23 cellular contexts compared by ENCODE assay signal in genomic region chr12:10989107-10989506, GRCh38. TPM values are rescaled to one million over a fixed set of nuclear protein-coding genes. Genes with fewer than 3 reads are reported as not detected.
DNase-seq lines count a peak whose midpoint lies in the region; ATAC-seq and TF ChIP-seq lines count a peak whose summit lies in the region.
"Had no signal": no experiment of that assay in that cellular context is flagged by ENCODE, and none has a peak within 500 bp of the region (broad histone marks: within the 10 kb centered on the region; RNA-seq: fewer than 3 reads in every experiment).

No MANE protein-coding gene starts in this region.

- no peak overlapping the region for H3K27ac Mint-ChIP-seq in activated CD8-positive, alpha-beta T cell treated with anti-CD3 and anti-CD28 coated beads for 36 hours
- H3K27ac Mint-ChIP-seq in activated CD8-positive, alpha-beta T cell treated with anti-CD3 and anti-CD28 coated beads, Interleukin-2, amount 10 ng/mL, durations not matched to agents 7 days and 5 days, result no peak overlapping the region
- no peak overlapping the region for H3K27ac Mint-ChIP-seq in activated naive CD8-positive, alpha-beta T cell treated with anti-CD3 and anti-CD28 coated beads, Interleukin-2, amount 50 U/mL, for 24 hours
- H3K27ac Mint-ChIP-seq in activated naive CD8-positive, alpha-beta T cell treated with anti-CD3 and anti-CD28 coated beads for 36 hours, result no peak overlapping the region
- H3K27ac Mint-ChIP-seq in stimulated activated effector memory CD8-positive, alpha-beta T cell treated with anti-CD3 and anti-CD28 coated beads, Interleukin-12 subunit alpha, Interleukin-12 subunit beta, amount 100 ng/mL, for 72 hours, result no peak overlapping the region
- H3K27ac Mint-ChIP-seq: CD4-positive, CD25-positive, alpha-beta regulatory T cell; CD8-positive, alpha-beta memory T cell had no signal

- intact Hi-C loops in activated CD8-positive, alpha-beta T cell treated with anti-CD3 and anti-CD28 coated beads for 36 hours (cut with micrococcal nuclease), result no loop called here

- peaks cover 31% of the 10 kb centered on the region for H3K36me3 Mint-ChIP-seq in activated CD8-positive, alpha-beta T cell treated with anti-CD3 and anti-CD28 coated beads for 36 hours (ENCODE audit: low read depth)
- H3K36me3 Mint-ChIP-seq in activated CD8-positive, alpha-beta T cell treated with anti-CD3 and anti-CD28 coated beads, Interleukin-2, amount 10 ng/mL, durations not matched to agents 7 days and 5 days (ENCODE audit: low read depth), result peaks cover 29% of the 10 kb centered on the region
- peaks cover 23% of the 10 kb centered on the region for H3K36me3 Mint-ChIP-seq in activated naive CD8-positive, alpha-beta T cell treated with anti-CD3 and anti-CD28 coated beads, Interleukin-2, amount 50 U/mL, for 24 hours (ENCODE audit: low read depth)
- peaks cover 26% of the 10 kb centered on the region for H3K36me3 Mint-ChIP-seq in activated naive CD8-positive, alpha-beta T cell treated with anti-CD3 and anti-CD28 coated beads for 36 hours
- H3K36me3 Mint-ChIP-seq in stimulated activated effector memory CD8-positive, alpha-beta T cell treated with anti-CD3 and anti-CD28 coated beads, Interleukin-12 subunit alpha, Interleukin-12 subunit beta, amount 100 ng/mL, for 72 hours, result no peaks in the 10 kb centered on the region

- peak; percentile 42 for ATAC-seq in activated CD8-positive, alpha-beta T cell treated with anti-CD3 and anti-CD28 coated beads for 36 hours
- ATAC-seq in activated CD8-positive, alpha-beta T cell treated with anti-CD3 and anti-CD28 coated beads, Interleukin-2, amount 10 ng/mL, durations not matched to agents 7 days and 5 days, result no peak
- peak; percentile 57 for ATAC-seq in activated naive CD8-positive, alpha-beta T cell treated with anti-CD3 and anti-CD28 coated beads, Interleukin-2, amount 50 U/mL, for 24 hours
- ATAC-seq in stimulated activated effector memory CD8-positive, alpha-beta T cell treated with anti-CD3 and anti-CD28 coated beads, Interleukin-12 subunit alpha, Interleukin-12 subunit beta, amount 100 ng/mL, for 72 hours, result peak; percentile 77
- ATAC-seq in GM18511 (IDR thresholded peaks at IDR 0.05; ENCODE audit: unreplicated experiment), result no peak
- ATAC-seq: GM12878 had no signal

- no peak for TF ChIP-seq CTCF in activated CD8-positive, alpha-beta T cell treated with anti-CD3 and anti-CD28 coated beads for 36 hours (IDR thresholded peaks at IDR 0.05)

- peaks cover 12% of the 10 kb centered on the region for H3K4me1 Mint-ChIP-seq in activated CD8-positive, alpha-beta T cell treated with anti-CD3 and anti-CD28 coated beads for 36 hours (ENCODE audit: low read depth)
- H3K4me1 Mint-ChIP-seq in activated CD8-positive, alpha-beta T cell treated with anti-CD3 and anti-CD28 coated beads, Interleukin-2, amount 10 ng/mL, durations not matched to agents 7 days and 5 days (ENCODE audit: low read depth), result no peaks in the 10 kb centered on the region
- H3K4me1 Mint-ChIP-seq in activated naive CD8-positive, alpha-beta T cell treated with anti-CD3 and anti-CD28 coated beads, Interleukin-2, amount 50 U/mL, for 24 hours, result peaks cover 17% of the 10 kb centered on the region
- H3K4me1 Mint-ChIP-seq in activated naive CD8-positive, alpha-beta T cell treated with anti-CD3 and anti-CD28 coated beads for 36 hours, result peaks cover 7% of the 10 kb centered on the region
- no peaks in the 10 kb centered on the region for H3K4me1 Mint-ChIP-seq in stimulated activated effector memory CD8-positive, alpha-beta T cell treated with anti-CD3 and anti-CD28 coated beads, Interleukin-12 subunit alpha, Interleukin-12 subunit beta, amount 100 ng/mL, for 72 hours

- no peak overlapping the region for H3K4me3 Mint-ChIP-seq in activated CD8-positive, alpha-beta T cell treated with anti-CD3 and anti-CD28 coated beads for 36 hours
- H3K4me3 Mint-ChIP-seq in activated CD8-positive, alpha-beta T cell treated with anti-CD3 and anti-CD28 coated beads, Interleukin-2, amount 10 ng/mL, durations not matched to agents 7 days and 5 days, result no peak overlapping the region
- H3K4me3 Mint-ChIP-seq in activated naive CD8-positive, alpha-beta T cell treated with anti-CD3 and anti-CD28 coated beads, Interleukin-2, amount 50 U/mL, for 24 hours, result no peak overlapping the region
- H3K4me3 Mint-ChIP-seq in activated naive CD8-positive, alpha-beta T cell treated with anti-CD3 and anti-CD28 coated beads for 36 hours, result no peak overlapping the region
- no peak overlapping the region for H3K4me3 Mint-ChIP-seq in stimulated activated effector memory CD8-positive, alpha-beta T cell treated with anti-CD3 and anti-CD28 coated beads, Interleukin-12 subunit alpha, Interleukin-12 subunit beta, amount 100 ng/mL, for 72 hours
- H3K4me3 Mint-ChIP-seq: CD4-positive, CD25-positive, alpha-beta regulatory T cell; CD8-positive, alpha-beta memory T cell had no signal

- DNase-seq in activated CD8-positive, alpha-beta T cell treated with anti-CD3 and anti-CD28 coated beads for 36 hours, result no peak
- no peak for DNase-seq in activated CD8-positive, alpha-beta T cell treated with anti-CD3 and anti-CD28 coated beads, Interleukin-2, amount 10 ng/mL, durations not matched to agents 7 days and 5 days
- DNase-seq in activated naive CD8-positive, alpha-beta T cell treated with anti-CD3 and anti-CD28 coated beads, Interleukin-2, amount 50 U/mL, for 24 hours, result no peak
- DNase-seq in activated naive CD8-positive, alpha-beta T cell treated with anti-CD3 and anti-CD28 coated beads for 36 hours, result no peak
- no peak for DNase-seq in stimulated activated effector memory CD8-positive, alpha-beta T cell treated with anti-CD3 and anti-CD28 coated beads, Interleukin-12 subunit alpha, Interleukin-12 subunit beta, amount 100 ng/mL, for 72 hours (ENCODE audit: low spot score in 2 of 2)
- no peak for DNase-seq in HT-29 (ENCODE audit: low spot score)
- DNase-seq: ACHN; BE2C; C1 segment of cervical spinal cord; CD4-positive, CD25-positive, alpha-beta regulatory T cell; CD8-positive, alpha-beta memory T cell; COR-L47; DMS 273 treated with DMSO at 0.1 percent for 48 hours; DMS53; DND-41; EL; GM23248; HCEC 1CT had no signal

- H3K27me3 Mint-ChIP-seq in activated CD8-positive, alpha-beta T cell treated with anti-CD3 and anti-CD28 coated beads for 36 hours, result peaks cover 6% of the 10 kb centered on the region
- peaks cover 9% of the 10 kb centered on the region for H3K27me3 Mint-ChIP-seq in activated CD8-positive, alpha-beta T cell treated with anti-CD3 and anti-CD28 coated beads, Interleukin-2, amount 10 ng/mL, durations not matched to agents 7 days and 5 days (ENCODE audit: low read depth)
- H3K27me3 Mint-ChIP-seq in activated naive CD8-positive, alpha-beta T cell treated with anti-CD3 and anti-CD28 coated beads, Interleukin-2, amount 50 U/mL, for 24 hours, result no peaks in the 10 kb centered on the region
- H3K27me3 Mint-ChIP-seq in activated naive CD8-positive, alpha-beta T cell treated with anti-CD3 and anti-CD28 coated beads for 36 hours, result peaks cover 4% of the 10 kb centered on the region
- H3K27me3 Mint-ChIP-seq: CD4-positive, CD25-positive, alpha-beta regulatory T cell had no signal

- CTCF ChIA-PET in activated CD8-positive, alpha-beta T cell treated with anti-CD3 and anti-CD28 coated beads for 36 hours (lab: Charles Lee), result no interaction called here
- CTCF ChIA-PET in activated CD8-positive, alpha-beta T cell treated with anti-CD3 and anti-CD28 coated beads, Interleukin-2, amount 10 ng/mL, durations not matched to agents 7 days and 5 days (lab: Charles Lee), result no interaction called here

- peaks cover 6% of the 10 kb centered on the region for H3K9me3 Mint-ChIP-seq in activated CD8-positive, alpha-beta T cell treated with anti-CD3 and anti-CD28 coated beads for 36 hours
- H3K9me3 Mint-ChIP-seq in activated CD8-positive, alpha-beta T cell treated with anti-CD3 and anti-CD28 coated beads, Interleukin-2, amount 10 ng/mL, durations not matched to agents 7 days and 5 days (ENCODE audit: insufficient read depth), result peaks cover 12% of the 10 kb centered on the region
- peaks cover 16% of the 10 kb centered on the region for H3K9me3 Mint-ChIP-seq in activated naive CD8-positive, alpha-beta T cell treated with anti-CD3 and anti-CD28 coated beads, Interleukin-2, amount 50 U/mL, for 24 hours
- H3K9me3 Mint-ChIP-seq in activated naive CD8-positive, alpha-beta T cell treated with anti-CD3 and anti-CD28 coated beads for 36 hours, result peaks cover 6% of the 10 kb centered on the region
- no peaks in the 10 kb centered on the region for H3K9me3 Mint-ChIP-seq in stimulated activated effector memory CD8-positive, alpha-beta T cell treated with anti-CD3 and anti-CD28 coated beads, Interleukin-12 subunit alpha, Interleukin-12 subunit beta, amount 100 ng/mL, for 72 hours

- POLR2A ChIA-PET in activated CD8-positive, alpha-beta T cell treated with anti-CD3 and anti-CD28 coated beads for 36 hours (lab: Charles Lee), result no interaction called here
- POLR2A ChIA-PET in activated CD8-positive, alpha-beta T cell treated with anti-CD3 and anti-CD28 coated beads, Interleukin-2, amount 10 ng/mL, durations not matched to agents 7 days and 5 days (lab: Charles Lee), result no interaction called here

RNA-seq across cellular contexts. Expression of gene TAS2R50, which starts 2.4 kb away (rescaled TPM):
- total RNA-seq in activated CD8-positive, alpha-beta T cell treated with anti-CD3 and anti-CD28 coated beads for 36 hours, result under 1 TPM in 1 of 2 experiments, not detected in 1; 0.63 TPM
- 1 to 10 TPM in 1 of 2 experiments, under 1 TPM in 1; 0.95 to 1.4 TPM for total RNA-seq in activated CD8-positive, alpha-beta T cell treated with anti-CD3 and anti-CD28 coated beads, Interleukin-2, amount 10 ng/mL, durations not matched to agents 7 days and 5 days
- total RNA-seq in activated naive CD8-positive, alpha-beta T cell treated with anti-CD3 and anti-CD28 coated beads for 36 hours, result under 1 TPM; 0.36 to 0.37 TPM
- total RNA-seq in HT-29 (2014; rRNA removed; shearing (Covaris generic)), result 0.26 and 0.99 TPM in 2 replicates
- total RNA-seq: A172, G401, H4 had no signal

RNA-seq across cellular contexts. Expression of gene TAS2R20, which starts 9.0 kb away (rescaled TPM):
- total RNA-seq in activated CD8-positive, alpha-beta T cell treated with anti-CD3 and anti-CD28 coated beads for 36 hours, result 1 to 10 TPM in 1 of 2 experiments, under 1 TPM in 1; 0.81 to 1.6 TPM
- 1 to 10 TPM; 1.9 to 2.2 TPM for total RNA-seq in activated CD8-positive, alpha-beta T cell treated with anti-CD3 and anti-CD28 coated beads, Interleukin-2, amount 10 ng/mL, durations not matched to agents 7 days and 5 days
- total RNA-seq in activated naive CD8-positive, alpha-beta T cell treated with anti-CD3 and anti-CD28 coated beads for 36 hours, result under 1 TPM; 0.21 to 0.30 TPM
- 0.79 and 0.86 TPM in 2 replicates for total RNA-seq in HT-29 (2014; rRNA removed; shearing (Covaris generic))

RNA-seq across cellular contexts. Expression of gene TAS2R19, which starts 33.3 kb away (rescaled TPM):
- 1 to 10 TPM; 1.4 to 1.5 TPM for total RNA-seq in activated CD8-positive, alpha-beta T cell treated with anti-CD3 and anti-CD28 coated beads for 36 hours
- 1 to 10 TPM; 1.9 to 2.1 TPM for total RNA-seq in activated CD8-positive, alpha-beta T cell treated with anti-CD3 and anti-CD28 coated beads, Interleukin-2, amount 10 ng/mL, durations not matched to agents 7 days and 5 days
- total RNA-seq in activated naive CD8-positive, alpha-beta T cell treated with anti-CD3 and anti-CD28 coated beads for 36 hours, result under 1 TPM; 0.50 to 0.89 TPM
- total RNA-seq in HT-29 (2014; rRNA removed; shearing (Covaris generic)), result 1.6 and 3.3 TPM in 2 replicates
- total RNA-seq: G401 had no signal

RNA-seq across cellular contexts. Expression of gene TAS2R31, which starts 42.1 kb away (rescaled TPM):
- 1 to 10 TPM; 1.2 to 1.5 TPM for total RNA-seq in activated CD8-positive, alpha-beta T cell treated with anti-CD3 and anti-CD28 coated beads for 36 hours
- total RNA-seq in activated CD8-positive, alpha-beta T cell treated with anti-CD3 and anti-CD28 coated beads, Interleukin-2, amount 10 ng/mL, durations not matched to agents 7 days and 5 days, result 1 to 10 TPM; 2.2 to 3.0 TPM
- under 1 TPM; 0.58 to 0.86 TPM for total RNA-seq in activated naive CD8-positive, alpha-beta T cell treated with anti-CD3 and anti-CD28 coated beads for 36 hours
- total RNA-seq in HT-29 (2014; rRNA removed; shearing (Covaris generic)), result 1.3 and 2.3 TPM in 2 replicates
- total RNA-seq: H4 had no signal

RNA-seq across cellular contexts. Expression of gene TAS2R14, which starts 50.0 kb away (rescaled TPM):
- 1 to 10 TPM in 1 of 2 experiments, under 1 TPM in 1; 0.97 to 1.0 TPM for total RNA-seq in activated CD8-positive, alpha-beta T cell treated with anti-CD3 and anti-CD28 coated beads for 36 hours
- 1 to 10 TPM; 2.1 to 2.4 TPM for total RNA-seq in activated CD8-positive, alpha-beta T cell treated with anti-CD3 and anti-CD28 coated beads, Interleukin-2, amount 10 ng/mL, durations not matched to agents 7 days and 5 days
- total RNA-seq in activated naive CD8-positive, alpha-beta T cell treated with anti-CD3 and anti-CD28 coated beads for 36 hours, result under 1 TPM; 0.64 to 0.68 TPM
- total RNA-seq in HT-29 (2014; rRNA removed; shearing (Covaris generic)), result 1.4 and 1.8 TPM in 2 replicates

Comparison
In these comparisons a context has a peak if more than half of its experiments do, and no peak if none do; other contexts are left out.
1. ATAC-seq: peak in activated CD8-positive, alpha-beta T cell treated with anti-CD3 and anti-CD28 coated beads for 36 hours (single experiment), activated naive CD8-positive, alpha-beta T cell treated with anti-CD3 and anti-CD28 coated beads, Interleukin-2, amount 50 U/mL, for 24 hours (single experiment) and stimulated activated effector memory CD8-positive, alpha-beta T cell treated with anti-CD3 and anti-CD28 coated beads, Interleukin-12 subunit alpha, Interleukin-12 subunit beta, amount 100 ng/mL, for 72 hours (single experiment); none in activated CD8-positive, alpha-beta T cell treated with anti-CD3 and anti-CD28 coated beads, Interleukin-2, amount 10 ng/mL, durations not matched to agents 7 days and 5 days (single experiment) and GM18511 (single experiment).